ENCODE assay signal across 3 cellular contexts in genomic region chr2:68349091-68349490, GRCh38. TPM values are rescaled to one million over a fixed set of nuclear protein-coding genes. Genes with fewer than 3 reads are reported as not detected.
"Had no signal": no experiment of that assay in that cellular context is flagged by ENCODE, and none has a peak within 500 bp of the region (broad histone marks: within the 10 kb centered on the region; RNA-seq: fewer than 3 reads in every experiment).

No MANE protein-coding gene starts in this region.

RNA-seq across cellular contexts. Expression of gene PLEK, which starts 16.0 kb away (rescaled TPM):
- total RNA-seq: HT-29, HT1080 had no signal

RNA-seq across cellular contexts. Expression of gene CNRIP1, which starts 29.3 kb away (rescaled TPM):
- total RNA-seq: HT-29 had no signal
- polyA plus RNA-seq: IgD-negative memory B cell had no signal
